ENCODE assay signal across 15 cellular contexts in genomic region chr10:101879456-101880189, GRCh38. TPM values are rescaled to one million over a fixed set of nuclear protein-coding genes. Genes with fewer than 3 reads are reported as not detected.
DNase-seq lines count a peak whose midpoint lies in the region; ATAC-seq, FAIRE-seq and TF ChIP-seq lines count a peak whose summit lies in the region.
"Had no signal": no experiment of that assay in that cellular context is flagged by ENCODE, and none has a peak within 500 bp of the region (broad histone marks: within the 10 kb centered on the region; RNA-seq: fewer than 3 reads in every experiment).

No MANE protein-coding gene starts in this region.

- DNase-seq in A549 (ENCODE audit: low read depth in 1 of 2, low spot score in 1 of 2), result peak in 1 of 2 experiments; percentile 77
- peak; percentile 51 for DNase-seq in HT-29 (ENCODE audit: low spot score)
- DNase-seq in brain microvascular endothelial cell, result peak; percentile 73
- DNase-seq in left kidney (ENCODE audit: low read depth, low spot score), result peak; percentile 8
- DNase-seq in activated CD8-positive, alpha-beta memory T cell treated with anti-CD3 and anti-CD28 coated beads, Interleukin-2, amount 50 U/mL, for 48 hours, result no peak
- DNase-seq in esophagus muscularis mucosa (ENCODE audit: extremely low spot score), result no peak
- DNase-seq in iPS-NIHi11 (ENCODE audit: low spot score), result no peak
- DNase-seq: activated CD4-positive, alpha-beta T cell treated with anti-CD3 and anti-CD28 coated beads for 4 hours; activated effector memory CD4-positive, alpha-beta T cell treated with Interleukin-2 at 50 U/mL for 16 hours; GDM1; mesendoderm; NCI-H146; pancreas; stimulated activated CD4-positive, alpha-beta T cell treated with anti-CD3 and anti-CD28 coated beads, Interleukin-4, amount 100 ng/mL, for 1 hour had no signal

- 23% methylated on average over 12 of the region's 12 CpGs for WGBS in A549 (ENCODE audit: missing lambda C conversion rate)
- 76% methylated on average over 12 of the region's 12 CpGs for WGBS in esophagus muscularis mucosa

- TF ChIP-seq CTCF in A549 (IDR thresholded peaks at IDR 0.05) (no peak), brain microvascular endothelial cell (IDR thresholded peaks at IDR 0.05; ENCODE audit: low read depth, low read length, missing control alignments) (no peak), esophagus muscularis mucosa (IDR thresholded peaks at IDR 0.05) (no peak)

- TF ChIP-seq EP300 in A549 (IDR thresholded peaks at IDR 0.05), result no peak
- TF ChIP-seq EP300 in esophagus muscularis mucosa (IDR thresholded peaks at IDR 0.05), result no peak

- TF ChIP-seq RAD21 in A549 (conservative IDR thresholded peaks at IDR 0.05 in 1 of 2, IDR thresholded peaks at IDR 0.05 in 1 of 2), result no peak

- in situ Hi-C loops in brain microvascular endothelial cell (cut with HindIII; ENCODE audit: low pct_ligation_motif_present, low sequenced_read_pairs), result loop anchor here (25.0 kb wide), 1 partner anchor 133 kb away; no protein-coding TSS in a partner anchor

- H3K4me2 ChIP-seq in A549, result peak overlapping the region; percentile 73

- FAIRE-seq in A549 (lab: Jason Lieb, UNC), result no peak
- FAIRE-seq: pancreas had no signal

- intact Hi-C loops in esophagus muscularis mucosa (cut with DNase I), result no loop called here

- TF ChIP-seq POLR2A in A549 (IDR thresholded peaks at IDR 0.05; ENCODE audit: low read length) (no peak), GM18505 (IDR thresholded peaks at IDR 0.05; ENCODE audit: borderline replicate concordance, extremely low read depth, insufficient read depth, insufficient read length) (no peak), esophagus muscularis mucosa (IDR thresholded peaks at IDR 0.05; ENCODE audit: low read depth) (no peak)

- peak; percentile 82 to 84 for ATAC-seq in A549
- no peak for ATAC-seq in GM18505 (IDR thresholded peaks at IDR 0.05; ENCODE audit: unreplicated experiment)
- ATAC-seq: pancreas had no signal

- POLR2A ChIA-PET in A549 (lab: Yijun Ruan, JAX), result interaction anchor here (0.5 to 1.9 kb wide), 4 partner anchors 39 to 1017 kb away, joined by 3 to 5 read pairs (median 4); no protein-coding TSS in a partner anchor

- H3K4me1 ChIP-seq in A549 (peaks cover 30% of the 10 kb centered on the region), esophagus muscularis mucosa (peaks cover 11 to 20% (median 15%) of the 10 kb centered on the region in 4 donors)
- H3K4me1 ChIP-seq: pancreas had no signal

- H3K4me3 ChIP-seq in A549, result no peak overlapping the region
- H3K4me3 ChIP-seq in brain microvascular endothelial cell (ENCODE audit: low read depth, low read length), result no peak overlapping the region
- H3K4me3 ChIP-seq in esophagus muscularis mucosa, result no peak overlapping the region
- H3K4me3 ChIP-seq: pancreas had no signal

- H3K27me3 ChIP-seq in brain microvascular endothelial cell (replicated peaks) (no peaks in the 10 kb centered on the region), esophagus muscularis mucosa (no peaks in the 10 kb centered on the region)
- H3K27me3 ChIP-seq: pancreas had no signal

- H3K27ac ChIP-seq in A549, result peak overlapping the region; percentile 66 to 80
- peak overlapping the region; percentile 49 for H3K27ac ChIP-seq in brain microvascular endothelial cell
- H3K27ac ChIP-seq in esophagus muscularis mucosa (replicated peaks in 1 of 4), result no peak overlapping the region
- H3K27ac ChIP-seq: pancreas had no signal

- no peaks in the 10 kb centered on the region for H3K9me3 ChIP-seq in A549
- H3K9me3 ChIP-seq in esophagus muscularis mucosa, result no peaks in the 10 kb centered on the region
- H3K9me3 ChIP-seq: pancreas had no signal

- H3K36me3 ChIP-seq in brain microvascular endothelial cell (replicated peaks) (no peaks in the 10 kb centered on the region), esophagus muscularis mucosa (peaks cover 0 to 7% (median 0%) of the 10 kb centered on the region in 4 donors)
- H3K36me3 ChIP-seq: pancreas had no signal

- CTCF ChIA-PET in A549 (lab: Yijun Ruan, JAX), result interaction anchor here (1.3 to 15.5 kb wide), 9 partner anchors 10 to 194 kb away, joined by 3 to 211 read pairs (median 4); partner anchors contain the start of gene KCNIP2

TF ChIP-seq in A549, 52 proteins besides CTCF, POLR2A, EP300 and RAD21:
- peak; percentile 51 for TF ChIP-seq MAX (IDR thresholded peaks at IDR 0.05)
- TF ChIP-seq FOSL2 (IDR thresholded peaks at IDR 0.05), result no peak
- TF ChIP-seq FOSL2 (CRISPR knock-in tag; IDR thresholded peaks at IDR 0.05), result 0 out of 2 replicates have a peak, but pooled peaks have one; percentile 27
- peak; percentile 64 for TF ChIP-seq JUNB (IDR thresholded peaks at IDR 0.05)
- no peak for TF ChIP-seq PHF8 (IDR thresholded peaks at IDR 0.05; ENCODE audit: borderline replicate concordance, low read depth)

RNA-seq across cellular contexts. Expression of gene KCNIP2, which starts 36.0 kb away (rescaled TPM):
- polyA plus RNA-seq in A549 (2011; rRNA removed) (0.88 and 1.3 TPM in 2 replicates), A549 (2017; fragmentation: RNase III; extraction: RNeasy Plus Mini Kit Qiagen cat#74134 plus additional on column Dnase treatment) (1.1 to 1.7 TPM (median 1.3 TPM) in 3 replicates)
- 0.35 and 0.46 TPM in 2 replicates for polyA plus RNA-seq in A549 (2012; cell fraction: cytosol; rRNA removed)
- 2.2 and 3.2 TPM in 2 replicates for polyA plus RNA-seq in A549 (2012; cell fraction: nucleus; rRNA removed)
- polyA minus RNA-seq in A549 (2011; rRNA and poly(A)+ RNA removed), result 1.6 and 3.1 TPM in 2 replicates
- total RNA-seq in HT-29 (2014; rRNA removed; shearing (Covaris generic)), result 1.2 and 1.9 TPM in 2 replicates
- 1 to 10 TPM in 1 of 4 donors, under 1 TPM in 3; 0.32 to 1.7 (median 0.54) TPM for total RNA-seq in esophagus muscularis mucosa

Comparison
In these comparisons a context has a peak if more than half of its experiments do, and no peak if none do; other contexts are left out.
1. DNase-seq: peak in HT-29 (single experiment), brain microvascular endothelial cell (single experiment) and left kidney (single experiment); none in activated CD8-positive, alpha-beta memory T cell treated with anti-CD3 and anti-CD28 coated beads, Interleukin-2, amount 50 U/mL, for 48 hours (single experiment), esophagus muscularis mucosa (single experiment) and iPS-NIHi11 (single experiment).
2. H3K27ac ChIP-seq: peak in A549 (2 of 2) and brain microvascular endothelial cell (single experiment); none in esophagus muscularis mucosa (0 of 4).